2 cellular contexts compared by ENCODE assay signal in the genomic region with DNA sequence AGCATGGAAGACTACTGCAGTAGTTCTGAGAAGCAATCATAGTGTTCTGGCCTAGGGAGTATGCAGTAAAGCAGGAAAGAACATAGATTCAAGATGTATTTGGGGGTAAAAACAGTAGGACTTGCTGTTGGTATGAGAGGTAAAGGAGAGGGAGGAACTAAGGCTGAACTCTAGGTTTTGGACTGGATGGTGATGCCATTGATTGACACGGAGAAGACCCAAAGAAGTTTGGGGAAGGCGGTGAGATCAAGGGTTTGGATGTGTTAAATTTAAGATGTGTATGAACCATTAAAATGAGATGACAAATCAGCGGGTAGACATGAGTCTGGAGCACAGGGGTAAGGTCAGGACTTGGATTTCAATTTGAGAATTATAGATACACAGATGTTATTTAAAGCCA.
TF ChIP-seq lines count a peak whose summit lies in the region.

No MANE protein-coding gene starts in this region.

TF ChIP-seq in HEK293T, 16 proteins besides CTCF, POLR2A, EP300 and RAD21:
- TF ChIP-seq, protein P1, sequence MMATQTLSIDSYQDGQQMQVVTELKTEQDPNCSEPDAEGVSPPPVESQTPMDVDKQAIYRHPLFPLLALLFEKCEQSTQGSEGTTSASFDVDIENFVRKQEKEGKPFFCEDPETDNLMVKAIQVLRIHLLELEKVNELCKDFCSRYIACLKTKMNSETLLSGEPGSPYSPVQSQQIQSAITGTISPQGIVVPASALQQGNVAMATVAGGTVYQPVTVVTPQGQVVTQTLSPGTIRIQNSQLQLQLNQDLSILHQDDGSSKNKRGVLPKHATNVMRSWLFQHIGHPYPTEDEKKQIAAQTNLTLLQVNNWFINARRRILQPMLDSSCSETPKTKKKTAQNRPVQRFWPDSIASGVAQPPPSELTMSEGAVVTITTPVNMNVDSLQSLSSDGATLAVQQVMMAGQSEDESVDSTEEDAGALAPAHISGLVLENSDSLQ (IDR thresholded peaks at IDR 0.05), result peak; percentile 82
- TF ChIP-seq FOXK2 (IDR thresholded peaks at IDR 0.05), result no peak

TF ChIP-seq in K562, 482 proteins besides CTCF, POLR2A, EP300 and RAD21:
- TF ChIP-seq ZNF79 (CRISPR knock-in tag; IDR thresholded peaks at IDR 0.05; ENCODE audit: low read depth) (no peak), EHMT2 (IDR thresholded peaks at IDR 0.05) (no peak), BMI1 (IDR thresholded peaks at IDR 0.05; ENCODE audit: low read length) (no peak)
- TF ChIP-seq, protein P1 (IDR thresholded peaks at IDR 0.05), result peak; percentile 93
